12 cellular contexts compared by ENCODE assay signal in genomic region chr11:2860636-2861035, GRCh38. TPM values are rescaled to one million over a fixed set of nuclear protein-coding genes. Genes with fewer than 3 reads are reported as not detected.
DNase-seq lines count a peak whose midpoint lies in the region; ATAC-seq and TF ChIP-seq lines count a peak whose summit lies in the region.
"Had no signal": no experiment of that assay in that cellular context is flagged by ENCODE, and none has a peak within 500 bp of the region (broad histone marks: within the 10 kb centered on the region; RNA-seq: fewer than 3 reads in every experiment).

No MANE protein-coding gene starts in this region.

- H3K36me3 ChIP-seq in BLaER1 treated with 17β-estradiol and CSF1 and Interleukin-3, amounts not matched to agents 10 nM and 100 nM: no peaks in the 10 kb centered on the region
- H3K36me3 ChIP-seq in RWPE2 (ENCODE audit: low read depth): no peaks in the 10 kb centered on the region

- no peaks in the 10 kb centered on the region for H3K9me3 Mint-ChIP-seq in progenitor cell of endocrine pancreas (ENCODE audit: low read depth)

- no peaks in the 10 kb centered on the region for H3K4me1 Mint-ChIP-seq in progenitor cell of endocrine pancreas (ENCODE audit: low read depth)

- H3K4me3 ChIP-seq in BLaER1 treated with 17β-estradiol and CSF1 and Interleukin-3, amounts not matched to agents 10 nM and 100 nM: no peak overlapping the region
- H3K4me3 ChIP-seq in RWPE2 (ENCODE audit: severe bottlenecking): no peak overlapping the region

- peak overlapping the region in 10 of 11 experiments; percentile 30 to 60 (median 52); a peak in 17 of 22 replicates for H3K4me2 ChIP-seq in BLaER1 treated with 17β-estradiol and CSF1 and Interleukin-3, amounts not matched to agents 10 nM and 100 nM

- no peak for TF ChIP-seq CTCF in GM20000 (IDR thresholded peaks at IDR 0.05; ENCODE audit: extremely low read depth, missing control alignments)
- TF ChIP-seq CTCF in RWPE2 (IDR thresholded peaks at IDR 0.05; ENCODE audit: poor library complexity, severe bottlenecking): no peak
- no peak for TF ChIP-seq CTCF in progenitor cell of endocrine pancreas (IDR thresholded peaks at IDR 0.05; ENCODE audit: unreplicated experiment)

- H3K4me1 ChIP-seq in BLaER1 treated with 17β-estradiol and CSF1 and Interleukin-3, amounts not matched to agents 10 nM and 100 nM: peaks cover 0 to 44% (median 31%) of the 10 kb centered on the region in 10 experiments; a peak in 17 of 20 replicates
- no peaks in the 10 kb centered on the region for H3K4me1 ChIP-seq in RWPE2 (ENCODE audit: insufficient read depth, poor library complexity, severe bottlenecking)

- no peaks in the 10 kb centered on the region for H3K9me3 ChIP-seq in BLaER1 treated with 17β-estradiol and CSF1 and Interleukin-3, amounts not matched to agents 10 nM and 100 nM (replicated peaks in 1 of 11)
- H3K9me3 ChIP-seq in RWPE2 (ENCODE audit: severe bottlenecking): no peaks in the 10 kb centered on the region

- intact Hi-C loops in Right ventricle myocardium inferior (cut with DNase I): no loop called here

- H3K4me3 Mint-ChIP-seq in progenitor cell of endocrine pancreas (ENCODE audit: low read depth): no peak overlapping the region

- no peak overlapping the region for H3K27ac Mint-ChIP-seq in progenitor cell of endocrine pancreas

- H3K36me3 Mint-ChIP-seq in progenitor cell of endocrine pancreas (ENCODE audit: insufficient read depth): no peaks in the 10 kb centered on the region

- no peaks in the 10 kb centered on the region for H3K27me3 ChIP-seq in BLaER1 treated with 17β-estradiol and CSF1 and Interleukin-3, amounts not matched to agents 10 nM and 100 nM
- peaks cover 13% of the 10 kb centered on the region for H3K27me3 ChIP-seq in RWPE2 (ENCODE audit: insufficient read depth, poor library complexity, severe bottlenecking)

- no peak overlapping the region for H3K27ac ChIP-seq in BLaER1 treated with 17β-estradiol and CSF1 and Interleukin-3, amounts not matched to agents 10 nM and 100 nM
- no peak overlapping the region for H3K27ac ChIP-seq in RWPE2 (ENCODE audit: poor library complexity, severe bottlenecking)

- DNase-seq in GM20000 (ENCODE audit: low spot score) (peak; percentile 78), RWPE2 (ENCODE audit: low spot score) (no peak), kidney tubule cell (ENCODE audit: low spot score) (peak; percentile 64), Right ventricle myocardium inferior (ENCODE audit: missing footprints) (no peak), OCI-M1 (lab: John Stamatoyannopoulos, UW) (no peak), progenitor cell of endocrine pancreas (ENCODE audit: low spot score, unreplicated experiment) (no peak)
- DNase-seq: activated CD8-positive, alpha-beta memory T cell treated with anti-CD3 and anti-CD28 coated beads, Interleukin-2, amount 50 U/mL, for 48 hours; DMS79 treated with DMSO at 0.1 percent for 48 hours; left ventricle myocardium superior; NCI-H526 treated with DMSO at 0.1 percent for 48 hours had no signal

- H3K27me3 Mint-ChIP-seq in progenitor cell of endocrine pancreas: peaks cover 46% of the 10 kb centered on the region

- H4K20me1 ChIP-seq in BLaER1 treated with 17β-estradiol and CSF1 and Interleukin-3, amounts not matched to agents 10 nM and 100 nM: 0 out of 22 replicates have a peak, but pooled peaks cover 0 to 5% (median 0%) of the 10 kb centered on the region in 11 experiments

- H3K9ac ChIP-seq in BLaER1 treated with 17β-estradiol and CSF1 and Interleukin-3, amounts not matched to agents 10 nM and 100 nM: no peak overlapping the region

- ATAC-seq in RWPE2 (ENCODE audit: low read depth) (peak; percentile 40), Right ventricle myocardium inferior (no peak), HG02981 (IDR thresholded peaks at IDR 0.05; ENCODE audit: unreplicated experiment) (no peak)
- ATAC-seq: left ventricle myocardium superior had no signal

RNA-seq across cellular contexts. Expression of gene CDKN1C, which starts 24.9 kb away (rescaled TPM):
- 40.0 TPM for total RNA-seq in Right ventricle myocardium inferior
- total RNA-seq in progenitor cell of endocrine pancreas: 247 and 268 TPM in 2 replicates

Comparison
In these comparisons a context has a peak if more than half of its experiments do, and no peak if none do; other contexts are left out.
1. DNase-seq: peak in GM20000 (single experiment) and kidney tubule cell (single experiment); none in RWPE2 (single experiment), Right ventricle myocardium inferior (single experiment), OCI-M1 (single experiment) and progenitor cell of endocrine pancreas (single experiment).